1 cellular context compared by ENCODE assay signal in genomic region chr13:51283361-51283760, GRCh38.
A peak's percentile ranks its signal among the peaks of the same experiment; 100 is the strongest.
TF ChIP-seq lines count a peak whose summit lies in the region.

No MANE protein-coding gene starts in this region.

TF ChIP-seq in H1, 55 proteins besides CTCF, POLR2A, EP300 and RAD21:
- TF ChIP-seq CHD7 (IDR thresholded peaks at IDR 0.05; ENCODE audit: insufficient replicate concordance, low read length) (no peak), CREB1 (IDR thresholded peaks at IDR 0.05) (no peak), SP4 (IDR thresholded peaks at IDR 0.05; ENCODE audit: low read length) (no peak), JUND (IDR thresholded peaks at IDR 0.05; ENCODE audit: low read length) (no peak), MAFK (IDR thresholded peaks at IDR 0.05; ENCODE audit: low read depth, low read length) (no peak), POU5F1 (IDR thresholded peaks at IDR 0.05; ENCODE audit: low read depth, low read length) (0 out of 2 replicates have a peak, but pooled peaks have one; percentile 4), SP2 (IDR thresholded peaks at IDR 0.05; ENCODE audit: low read length) (no peak)
- TF ChIP-seq, protein P1, sequence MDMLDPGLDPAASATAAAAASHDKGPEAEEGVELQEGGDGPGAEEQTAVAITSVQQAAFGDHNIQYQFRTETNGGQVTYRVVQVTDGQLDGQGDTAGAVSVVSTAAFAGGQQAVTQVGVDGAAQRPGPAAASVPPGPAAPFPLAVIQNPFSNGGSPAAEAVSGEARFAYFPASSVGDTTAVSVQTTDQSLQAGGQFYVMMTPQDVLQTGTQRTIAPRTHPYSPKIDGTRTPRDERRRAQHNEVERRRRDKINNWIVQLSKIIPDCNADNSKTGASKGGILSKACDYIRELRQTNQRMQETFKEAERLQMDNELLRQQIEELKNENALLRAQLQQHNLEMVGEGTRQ (IDR thresholded peaks at IDR 0.05; ENCODE audit: low read length) = no peak
